9 cellular contexts compared by ENCODE assay signal in genomic region chr10:6416892-6417512, GRCh38.
DNase-seq lines count a peak whose midpoint lies in the region; ATAC-seq, FAIRE-seq and TF ChIP-seq lines count a peak whose summit lies in the region.
"Had no signal": no experiment of that assay in that cellular context is flagged by ENCODE, and none has a peak within 500 bp of the region (broad histone marks: within the 10 kb centered on the region; RNA-seq: fewer than 3 reads in every experiment).

No MANE protein-coding gene starts in this region.

- H3K36me3 ChIP-seq in GM12878 (ENCODE audit: control insufficient read depth in 2 of 2, insufficient read depth in 2 of 2, low read length in 1 of 2), result no peaks in the 10 kb centered on the region

- H3K4me3 ChIP-seq in GM12878, result no peak overlapping the region

- TF ChIP-seq CTCF in 22Rv1 (IDR thresholded peaks at IDR 0.05), result peak; percentile 71
- TF ChIP-seq CTCF in GM12878 (IDR thresholded peaks at IDR 0.05 in 2 of 3, conservative IDR thresholded peaks at IDR 0.05 in 1 of 3; ENCODE audit: control insufficient read depth in 2 of 3, extremely low read depth in 1 of 3, insufficient read depth in 1 of 3, low read depth in 3 of 3, low read length in 3 of 3), result peak; percentile 65 to 82 (median 68)

- TF ChIP-seq POLR2A in GM12878 (IDR thresholded peaks at IDR 0.05; ENCODE audit: low read depth, low read length), result no peak

- in situ Hi-C loops in GM12878 (cut with MboI), result no loop called here

- no peaks in the 10 kb centered on the region for H3K36me3 Mint-ChIP-seq in stimulated activated memory B cell treated with anti-CD40 and anti-IgM and Interleukin-4, amounts not matched to agents 10 μg/mL and 1 μg/mL and 100 μg/mL, for 72 hours

- no peaks in the 10 kb centered on the region for H3K9me3 Mint-ChIP-seq in stimulated activated memory B cell treated with anti-CD40 and anti-IgM and Interleukin-4, amounts not matched to agents 10 μg/mL and 1 μg/mL and 100 μg/mL, for 72 hours
- H3K9me3 Mint-ChIP-seq: central memory CD8-positive, alpha-beta T cell had no signal

- H3K27ac ChIP-seq in 22Rv1, result no peak overlapping the region
- no peak overlapping the region for H3K27ac ChIP-seq in GM12878 (ENCODE audit: control insufficient read depth, insufficient read depth)

- no TSS peak for BruUV-seq in GM12878 (replicated peaks; lab: Mats Ljungman, UMichigan)

- CTCF ChIA-PET in GM12878 (lab: Yijun Ruan, JAX), result interaction anchor here (0.6 to 5.7 kb wide), 18 partner anchors 10 to 298 kb away, joined by 3 to 61 read pairs (median 4); no protein-coding TSS in a partner anchor

- no peaks in the 10 kb centered on the region for H3K9me3 ChIP-seq in GM12878 (replicated peaks; ENCODE audit: control insufficient read depth, insufficient read depth, low read length)

- SMC1A ChIA-PET in GM12878 (lab: Charles Lee; ENCODE audit: uncharacterized antibody, unreplicated experiment), result interaction anchor here (0.7 to 5.4 kb wide), 7 partner anchors 12 to 262 kb away, joined by 3 to 46 read pairs (median 4); no protein-coding TSS in a partner anchor

- peak; percentile 87 for TF ChIP-seq RAD21 in GM12878 (IDR thresholded peaks at IDR 0.05; ENCODE audit: insufficient read depth, low read depth, low read length)

- H3K27me3 ChIP-seq in GM12878 (replicated peaks in 1 of 2; ENCODE audit: control insufficient read depth in 2 of 2, insufficient read depth in 2 of 2, low read length in 1 of 2), result no peaks in the 10 kb centered on the region; a peak in 2 of 4 replicates

- no peaks in the 10 kb centered on the region for H4K20me1 ChIP-seq in GM12878 (ENCODE audit: control insufficient read depth, insufficient read depth)

- H3K4me2 ChIP-seq in GM12878 (ENCODE audit: control insufficient read depth, insufficient read depth), result no peak overlapping the region

- DNase-seq in GF-D8 (lab: John Stamatoyannopoulos, UW) (peak; percentile 34), NCI-H1048 (lab: John Stamatoyannopoulos, UW) (peak; percentile 29), GM12878 (ENCODE audit: low read depth, low spot score) (no peak), iPS DF 4.7 (ENCODE audit: extremely low read depth, low spot score) (peak; percentile 56), NCI-H1930 (lab: John Stamatoyannopoulos, UW) (no peak)

- H2AFZ ChIP-seq in GM12878 (ENCODE audit: control insufficient read depth, low read depth, low read length), result no peak overlapping the region

- no peaks in the 10 kb centered on the region for H3K4me1 ChIP-seq in GM12878 (ENCODE audit: control insufficient read depth, insufficient read depth, low read length)

- WGBS in GM12878 (ENCODE audit: insufficient coverage, insufficient replicate concordance, low lambda C conversion rate, missing lambda C conversion rate), result 13% methylated on average over 3 of the region's 3 CpGs

- no peak overlapping the region for H3K9ac ChIP-seq in GM12878 (ENCODE audit: control insufficient read depth, insufficient read depth, low read length)

- POLR2A ChIA-PET in GM12878 (lab: Charles Lee), result interaction anchor here (0.6 kb wide), 1 partner anchor 911 kb away, joined by 3 read pairs; no protein-coding TSS in a partner anchor

- H3K79me2 ChIP-seq in GM12878 (ENCODE audit: control insufficient read depth, insufficient read depth, low read length), result no peaks in the 10 kb centered on the region

- intact Hi-C loops in GM12878 (cut with micrococcal nuclease; ENCODE audit: unreplicated experiment), result loop anchor here (1.0 to 5.0 kb wide), 2 partner anchors 160 to 261 kb away; no protein-coding TSS in a partner anchor

- ATAC-seq in GM12878 (peak; percentile 83), HG03159 (IDR thresholded peaks at IDR 0.05; ENCODE audit: unreplicated experiment) (no peak)
- ATAC-seq in stimulated activated memory B cell treated with anti-CD40 and anti-IgM and Interleukin-4, amounts not matched to agents 10 μg/mL and 1 μg/mL and 100 μg/mL, for 72 hours, result peak; percentile 53

- peak; percentile 54 for FAIRE-seq in GM12878 (lab: Jason Lieb, UNC)

- H3K27ac Mint-ChIP-seq in stimulated activated memory B cell treated with anti-CD40 and anti-IgM and Interleukin-4, amounts not matched to agents 10 μg/mL and 1 μg/mL and 100 μg/mL, for 72 hours, result no peak overlapping the region

- TF ChIP-seq EP300 in GM12878 (IDR thresholded peaks at IDR 0.05; ENCODE audit: borderline replicate concordance in 1 of 2, control insufficient read depth in 1 of 2, low read depth in 2 of 2, low read length in 2 of 2), result no peak

- no peaks in the 10 kb centered on the region for H3K27me3 Mint-ChIP-seq in stimulated activated memory B cell treated with anti-CD40 and anti-IgM and Interleukin-4, amounts not matched to agents 10 μg/mL and 1 μg/mL and 100 μg/mL, for 72 hours
- H3K27me3 Mint-ChIP-seq: central memory CD8-positive, alpha-beta T cell had no signal

- RAD21 ChIA-PET in GM12878 (lab: Charles Lee; ENCODE audit: unreplicated experiment), result interaction anchor here (1.2 to 2.8 kb wide), 3 partner anchors 165 to 263 kb away, joined by 4 to 14 read pairs (median 6); no protein-coding TSS in a partner anchor

- H3K4me1 Mint-ChIP-seq in stimulated activated memory B cell treated with anti-CD40 and anti-IgM and Interleukin-4, amounts not matched to agents 10 μg/mL and 1 μg/mL and 100 μg/mL, for 72 hours, result no peaks in the 10 kb centered on the region
- H3K4me1 Mint-ChIP-seq: central memory CD8-positive, alpha-beta T cell had no signal

- no peak overlapping the region for H3K4me3 Mint-ChIP-seq in stimulated activated memory B cell treated with anti-CD40 and anti-IgM and Interleukin-4, amounts not matched to agents 10 μg/mL and 1 μg/mL and 100 μg/mL, for 72 hours
- H3K4me3 Mint-ChIP-seq: central memory CD8-positive, alpha-beta T cell had no signal

TF ChIP-seq in GM12878, 131 proteins besides CTCF, POLR2A, EP300 and RAD21:
- TF ChIP-seq TARDBP (IDR thresholded peaks at IDR 0.05; ENCODE audit: borderline replicate concordance) (no peak), PRDM15 (CRISPR knock-in tag; IDR thresholded peaks at IDR 0.05) (no peak), GATAD2B (conservative IDR thresholded peaks at IDR 0.05; ENCODE audit: low read depth) (no peak), SMC3 (IDR thresholded peaks at IDR 0.05; ENCODE audit: borderline replicate concordance, low read length) (peak; percentile 77), SUPT20H (IDR thresholded peaks at IDR 0.05; ENCODE audit: borderline replicate concordance, control insufficient read depth, low read depth, low read length) (no peak), IKZF2 (IDR thresholded peaks at IDR 0.05) (no peak), CREB1 (IDR thresholded peaks at IDR 0.05; ENCODE audit: low read depth) (no peak), SMAD5 (IDR thresholded peaks at IDR 0.05; ENCODE audit: low read depth) (no peak), BMI1 (IDR thresholded peaks at IDR 0.05; ENCODE audit: borderline replicate concordance) (peak; percentile 82)

Comparison
In these comparisons a context has a peak if more than half of its experiments do, and no peak if none do; other contexts are left out.
1. DNase-seq: peak in GF-D8 (single experiment), NCI-H1048 (single experiment) and iPS DF 4.7 (single experiment); none in GM12878 (single experiment) and NCI-H1930 (0 of 2).